Comparison of ENCODE assay signal across 1 cellular context in genomic region chr6:109714156-109714555, GRCh38.
TF ChIP-seq lines count a peak whose summit lies in the region.

No MANE protein-coding gene starts in this region.

TF ChIP-seq in H1, 55 proteins besides CTCF, POLR2A, EP300 and RAD21:
- no peak for TF ChIP-seq RFX5 (IDR thresholded peaks at IDR 0.05; ENCODE audit: borderline replicate concordance, low read depth, low read length)
- no peak for TF ChIP-seq RBBP5 (IDR thresholded peaks at IDR 0.05; ENCODE audit: borderline replicate concordance, low read depth, low read length)
- 0 out of 2 replicates have a peak, but pooled peaks have one; percentile 29 for TF ChIP-seq YY1 (IDR thresholded peaks at IDR 0.05; ENCODE audit: low read depth, low read length)
- TF ChIP-seq ASH2L (IDR thresholded peaks at IDR 0.05; ENCODE audit: low read length), result no peak
TF ChIP-seq in H1: peak in this region for 1.
